In genomic region chr11:73461335-73461840, GRCh38 we compare ENCODE assay signal across 20 cellular contexts.
A peak's percentile ranks its signal among the peaks of the same experiment; 100 is the strongest.
DNase-seq lines count a peak whose midpoint lies in the region; ATAC-seq, FAIRE-seq and TF ChIP-seq lines count a peak whose summit lies in the region.
"Had no signal": no experiment of that assay in that cellular context is flagged by ENCODE, and none has a peak within 500 bp of the region (broad histone marks: within the 10 kb centered on the region; RNA-seq: fewer than 3 reads in every experiment).

No MANE protein-coding gene starts in this region.

- H2BK120ac ChIP-seq in IMR-90 (ENCODE audit: low read depth, low read length): no peak overlapping the region

- H2BK5ac ChIP-seq in IMR-90 (ENCODE audit: low read depth, low read length, poor library complexity, severe bottlenecking): no peak overlapping the region

- no peak overlapping the region for H3K56ac ChIP-seq in IMR-90 (ENCODE audit: extremely low read depth, insufficient read depth, low read length)

- H4K20me1 ChIP-seq in IMR-90 (ENCODE audit: insufficient read depth, low read length) (no peaks in the 10 kb centered on the region; the same call in 1 of the 2 replicates), OCI-LY3 (ENCODE audit: insufficient read depth, low read length) (no peaks in the 10 kb centered on the region)

- BruUV-seq in IMR-90 (replicated peaks; lab: Mats Ljungman, UMichigan): no TSS peak

- H3K9me1 ChIP-seq in IMR-90 (ENCODE audit: insufficient read depth, low read length): no peaks in the 10 kb centered on the region

- no peak for TF ChIP-seq RAD21 in IMR-90 (IDR thresholded peaks at IDR 0.05; ENCODE audit: low read length)

- H3K79me2 ChIP-seq in OCI-LY3 (ENCODE audit: low read length): no peaks in the 10 kb centered on the region

- ATAC-seq in IMR-90 (ENCODE audit: low read depth) (no peak), HG02798 (IDR thresholded peaks at IDR 0.05; ENCODE audit: poor library complexity, unreplicated experiment) (no peak)

- H3K14ac ChIP-seq in IMR-90 (replicated peaks; ENCODE audit: low read depth, low read length): no peak overlapping the region

- H3K79me1 ChIP-seq in IMR-90 (ENCODE audit: low read depth in 1 of 2, low read length in 2 of 2): peaks cover 0 to 8% of the 10 kb centered on the region in 2 experiments; a peak in 1 of 4 replicates

- H2AFZ ChIP-seq in IMR-90 (replicated peaks; ENCODE audit: low read length, poor library complexity): no peak overlapping the region
- no peak overlapping the region for H2AFZ ChIP-seq in OCI-LY3 (ENCODE audit: low read depth, low read length)

- no peak overlapping the region for H3K4me3 Mint-ChIP-seq in mesothelial cell of epicardium
- H3K4me3 Mint-ChIP-seq: activated CD4-positive, alpha-beta T cell treated with anti-CD3 and anti-CD28 coated beads, Interleukin-2, amount 10 ng/mL, durations not matched to agents 7 days and 5 days had no signal

- H3K9me3 ChIP-seq in IMR-90 (ENCODE audit: control insufficient read depth, insufficient read depth, low read length): no peaks in the 10 kb centered on the region
- H3K9me3 ChIP-seq in OCI-LY3 (ENCODE audit: insufficient read depth, low read length): no peaks in the 10 kb centered on the region
- H3K9me3 ChIP-seq in testis: no peaks in the 10 kb centered on the region
- H3K9me3 ChIP-seq in sigmoid colon: no peaks in the 10 kb centered on the region
- H3K9me3 ChIP-seq: prostate gland had no signal

- dilution Hi-C loops in IMR-90 (cut with HindIII; ENCODE audit: low sequenced_read_pairs, unreplicated experiment): no loop called here

- H3K27me3 Mint-ChIP-seq in mesothelial cell of epicardium (ENCODE audit: low read depth): no peaks in the 10 kb centered on the region
- H3K27me3 Mint-ChIP-seq: activated CD4-positive, alpha-beta T cell treated with anti-CD3 and anti-CD28 coated beads, Interleukin-2, amount 10 ng/mL, durations not matched to agents 7 days and 5 days had no signal

- H4K8ac ChIP-seq in IMR-90 (ENCODE audit: low read depth in 2 of 2, low read length in 2 of 2): no peak overlapping the region

- H2AK5ac ChIP-seq in IMR-90 (ENCODE audit: low read depth, low read length): no peak overlapping the region

- no peaks in the 10 kb centered on the region for H3K27me3 ChIP-seq in IMR-90 (ENCODE audit: control insufficient read depth, insufficient read depth, low read length)
- H3K27me3 ChIP-seq in OCI-LY3 (ENCODE audit: low read depth, low read length): no peaks in the 10 kb centered on the region
- no peaks in the 10 kb centered on the region for H3K27me3 ChIP-seq in testis
- H3K27me3 ChIP-seq in sigmoid colon: no peaks in the 10 kb centered on the region
- H3K27me3 ChIP-seq: cardiac muscle cell had no signal

- no peak overlapping the region for H3K9ac ChIP-seq in IMR-90 (ENCODE audit: low read depth, low read length)
- H3K9ac ChIP-seq in OCI-LY3 (ENCODE audit: low read length): no peak overlapping the region

- no peak overlapping the region for H3K23ac ChIP-seq in IMR-90 (ENCODE audit: low read depth, low read length)

- DNase-seq in D721Med (ENCODE audit: insufficient read length, low spot score) (peak; percentile 32), IMR-90 (peak; percentile 13), mesothelial cell of epicardium (ENCODE audit: low spot score in 2 of 2, unreplicated experiment in 2 of 2) (no peak), SKM-1 treated with dmso at 0.1 percent for 144 hours (lab: John Stamatoyannopoulos, UW; ENCODE audit: unreplicated experiment) (no peak), testis (no peak), sigmoid colon (no peak)
- DNase-seq: activated CD4-positive, alpha-beta T cell treated with anti-CD3 and anti-CD28 coated beads, Interleukin-2, amount 10 ng/mL, durations not matched to agents 7 days and 5 days; activated CD8-positive, alpha-beta memory T cell treated with anti-CD3 and anti-CD28 coated beads, Interleukin-2, amount 50 U/mL, for 4 hours; activated gamma-delta T cell; amniotic stem cell; erythroblast; HCEC 1CT; midbrain; Right ventricle myocardium superior; stimulated activated CD4-positive, alpha-beta T cell treated with anti-CD3 and anti-CD28 coated beads, Interleukin-4, amount 100 ng/mL, for 24 hours; T-helper 1 cell had no signal

- H4K91ac ChIP-seq in IMR-90 (ENCODE audit: insufficient read depth, low read depth, low read length): no peak overlapping the region

- POLR2A ChIA-PET in IMR-90 (lab: Charles Lee; ENCODE audit: unreplicated experiment): no interaction called here

- no peak overlapping the region for H2AK9ac ChIP-seq in IMR-90 (replicated peaks; ENCODE audit: low read depth, low read length, poor library complexity)

- in situ Hi-C loops in IMR-90 (cut with MboI; ENCODE audit: low sequenced_read_pairs): no loop called here

- no peaks in the 10 kb centered on the region for H3K9me3 Mint-ChIP-seq in mesothelial cell of epicardium
- H3K9me3 Mint-ChIP-seq: activated CD4-positive, alpha-beta T cell treated with anti-CD3 and anti-CD28 coated beads, Interleukin-2, amount 10 ng/mL, durations not matched to agents 7 days and 5 days had no signal

- H3K4me3 ChIP-seq in IMR-90 (ENCODE audit: insufficient read depth, low read depth, low read length) (no peak overlapping the region), OCI-LY3 (ENCODE audit: low read length) (peak overlapping the region; percentile 18; the same call in 1 of the 2 replicates), testis (no peak overlapping the region), sigmoid colon (no peak overlapping the region)
- H3K4me3 ChIP-seq: cardiac muscle cell, prostate gland had no signal

- peak overlapping the region; percentile 1 for H3K27ac Mint-ChIP-seq in mesothelial cell of epicardium
- H3K27ac Mint-ChIP-seq: activated CD4-positive, alpha-beta T cell treated with anti-CD3 and anti-CD28 coated beads, Interleukin-2, amount 10 ng/mL, durations not matched to agents 7 days and 5 days had no signal

- no peak overlapping the region for H3K27ac ChIP-seq in IMR-90 (ENCODE audit: insufficient read depth, low read length)
- no peak overlapping the region for H3K27ac ChIP-seq in OCI-LY3 (ENCODE audit: low read length)
- H3K27ac ChIP-seq in testis: no peak overlapping the region
- H3K27ac ChIP-seq in sigmoid colon: no peak overlapping the region
- H3K27ac ChIP-seq: cardiac muscle cell, prostate gland had no signal

- CTCF ChIA-PET in IMR-90 (lab: Yijun Ruan, JAX): no interaction called here

- intact Hi-C loops in IMR-90 (cut with micrococcal nuclease) (no loop called here), testis (cut with DNase I; ENCODE audit: low total_unique reads) (no loop called here), sigmoid colon (cut with DNase I) (no loop called here)

- H3K36me3 ChIP-seq in IMR-90 (ENCODE audit: control insufficient read depth, insufficient read depth, low read length) (no peaks in the 10 kb centered on the region), OCI-LY3 (replicated peaks; ENCODE audit: low read depth, low read length) (no peaks in the 10 kb centered on the region), testis (ENCODE audit: low read depth, missing control alignments) (no peaks in the 10 kb centered on the region), sigmoid colon (no peaks in the 10 kb centered on the region)
- H3K36me3 ChIP-seq: cardiac muscle cell, prostate gland had no signal

- H3K4ac ChIP-seq in IMR-90 (ENCODE audit: low read depth, low read length): no peak overlapping the region

- H2BK20ac ChIP-seq in IMR-90 (ENCODE audit: low read depth, low read length): no peak overlapping the region

- 33% methylated on average over 1 of the region's 2 CpGs; no CpG with 5 or more reads in 1 of the 2 experiments for WGBS in IMR-90 (ENCODE audit: extremely low coverage in 2 of 2, insufficient read length in 1 of 2), 2 experiments
- 63% methylated on average over 2 of the region's 2 CpGs for WGBS in testis, 2 donors
- 49 to 52% methylated on average over 2 of the region's 2 CpGs for WGBS in sigmoid colon, 2 donors

- H3K4me1 Mint-ChIP-seq in mesothelial cell of epicardium: peaks cover 13% of the 10 kb centered on the region

- peak; percentile 48 for FAIRE-seq in D721Med (lab: Jason Lieb, UNC)

- H2BK15ac ChIP-seq in IMR-90 (ENCODE audit: low read depth, low read length): no peak overlapping the region

- no peak for TF ChIP-seq EP300 in sigmoid colon (IDR thresholded peaks at IDR 0.05)

- H3K4me1 ChIP-seq in IMR-90 (ENCODE audit: control insufficient read depth, insufficient read depth, low read length): peaks cover 7% of the 10 kb centered on the region
- peaks cover 36% of the 10 kb centered on the region for H3K4me1 ChIP-seq in OCI-LY3 (ENCODE audit: low read length)
- H3K4me1 ChIP-seq in testis: peaks cover 4% of the 10 kb centered on the region
- H3K4me1 ChIP-seq in sigmoid colon: peaks cover 0 to 24% (median 15%) of the 10 kb centered on the region in 4 donors
- H3K4me1 ChIP-seq: prostate gland had no signal

- H3K36me3 Mint-ChIP-seq in mesothelial cell of epicardium: peaks cover 7% of the 10 kb centered on the region

- H3K4me2 ChIP-seq in IMR-90 (ENCODE audit: low read depth, low read length) (no peak overlapping the region), OCI-LY3 (ENCODE audit: low read length) (peak overlapping the region; percentile 64)

- no peak for TF ChIP-seq POLR2A in IMR-90 (IDR thresholded peaks at IDR 0.05; ENCODE audit: low read depth, low read length)
- TF ChIP-seq POLR2A in testis (IDR thresholded peaks at IDR 0.05): no peak
- TF ChIP-seq POLR2A in sigmoid colon (IDR thresholded peaks at IDR 0.05): no peak

- TF ChIP-seq CTCF in D721Med (IDR thresholded peaks at IDR 0.05; ENCODE audit: insufficient read depth, missing control alignments) (no peak), IMR-90 (conservative IDR thresholded peaks at IDR 0.05; ENCODE audit: low read depth, low read length) (no peak), OCI-LY3 (IDR thresholded peaks at IDR 0.05; ENCODE audit: low read depth, low read length) (no peak), mesothelial cell of epicardium (IDR thresholded peaks at IDR 0.05; ENCODE audit: unreplicated experiment) (no peak), testis (IDR thresholded peaks at IDR 0.05) (no peak), sigmoid colon (IDR thresholded peaks at IDR 0.05) (no peak)

- no peak overlapping the region for H3K18ac ChIP-seq in IMR-90 (ENCODE audit: low read depth, low read length)

- H4K5ac ChIP-seq in IMR-90 (ENCODE audit: low read depth, low read length): no peak overlapping the region

TF ChIP-seq in IMR-90, 13 proteins besides CTCF, POLR2A, EP300 and RAD21:
- no peak for TF ChIP-seq RCOR1 (IDR thresholded peaks at IDR 0.05; ENCODE audit: insufficient replicate concordance, low read length)
- TF ChIP-seq RFX5 (IDR thresholded peaks at IDR 0.05; ENCODE audit: low read depth, low read length): no peak
- no peak for TF ChIP-seq BHLHE40 (IDR thresholded peaks at IDR 0.05; ENCODE audit: low read depth, low read length)

Comparison
In these comparisons a context has a peak if more than half of its experiments do, and no peak if none do; other contexts are left out.
1. DNase-seq: peak in D721Med (single experiment) and IMR-90 (single experiment); none in mesothelial cell of epicardium (0 of 2), SKM-1 treated with dmso at 0.1 percent for 144 hours (single experiment), testis (single experiment) and sigmoid colon (single experiment).